ENCODE assay signal across 29 cellular contexts in genomic region chr4:146311238-146311970, GRCh38.
DNase-seq lines count a peak whose midpoint lies in the region; ATAC-seq, FAIRE-seq and TF ChIP-seq lines count a peak whose summit lies in the region.
"Had no signal": no experiment of that assay in that cellular context is flagged by ENCODE, and none has a peak within 500 bp of the region (broad histone marks: within the 10 kb centered on the region; RNA-seq: fewer than 3 reads in every experiment).

No MANE protein-coding gene starts in this region.

- H4K5ac ChIP-seq in mesendoderm (ENCODE audit: low read length), result no peak overlapping the region

- H3K9me3 Mint-ChIP-seq in activated naive CD4-positive, alpha-beta T cell treated with anti-CD3 and anti-CD28 coated beads, Interleukin-2, amount 50 U/mL, for 72 hours, result no peaks in the 10 kb centered on the region
- H3K9me3 Mint-ChIP-seq: activated B cell treated with CpG ODN at 0.5 μM for 24 hours; activated CD4-positive, alpha-beta T cell treated with anti-CD3 and anti-CD28 coated beads, Interleukin-2, amount 10 ng/mL, durations not matched to agents 7 days and 5 days; CD8-positive, alpha-beta T cell; neural crest cell; stimulated activated naive CD8-positive, alpha-beta T cell treated with anti-CD3 and anti-CD28 coated beads, Interleukin-15, Interleukin-2, amounts not matched to agents 100 ng/mL and 50 ng/mL, for 24 hours had no signal

- H3K23ac ChIP-seq in mesendoderm (ENCODE audit: low read length), result no peak overlapping the region

- H3K79me2 ChIP-seq in mesendoderm (ENCODE audit: control insufficient read depth, insufficient read depth, low read length), result no peaks in the 10 kb centered on the region

- no peak overlapping the region for H2BK5ac ChIP-seq in mesendoderm (ENCODE audit: low read length)

- H3K36me3 ChIP-seq in endocrine pancreas (ENCODE audit: control insufficient read depth, insufficient read depth, low read length), result no peaks in the 10 kb centered on the region
- H3K36me3 ChIP-seq in mesendoderm (ENCODE audit: control insufficient read depth, insufficient read depth, low read length), result no peaks in the 10 kb centered on the region
- H3K36me3 ChIP-seq: esophagus squamous epithelium, gastrocnemius medialis, pancreas, thoracic aorta had no signal

- H3K27me3 ChIP-seq in endocrine pancreas (ENCODE audit: control insufficient read depth, insufficient read depth, low read length) (no peaks in the 10 kb centered on the region), mesendoderm (ENCODE audit: insufficient read depth, low read length, poor library complexity) (no peaks in the 10 kb centered on the region)
- H3K27me3 ChIP-seq: esophagus squamous epithelium, gastrocnemius medialis, pancreas had no signal

- no peak overlapping the region for H2AK5ac ChIP-seq in mesendoderm (ENCODE audit: low read length)

- H3K27ac ChIP-seq in mesendoderm (ENCODE audit: low read depth, low read length), result no peak overlapping the region
- H3K27ac ChIP-seq: esophagus squamous epithelium, gastrocnemius medialis, HL-60, pancreas, thoracic aorta had no signal

- no peak for TF ChIP-seq CTCF in foreskin fibroblast (IDR thresholded peaks at IDR 0.05; ENCODE audit: low read depth, low read length)

- H4K8ac ChIP-seq in mesendoderm (ENCODE audit: low read depth, low read length), result no peak overlapping the region

- WGBS in mesendoderm (ENCODE audit: extremely low coverage, insufficient coverage, low lambda C conversion rate), result no CpG with 5 or more reads among the region's 3 CpGs

- no peak overlapping the region for H3K4me2 ChIP-seq in mesendoderm (ENCODE audit: low read length)

- peak overlapping the region; percentile 49 for H3K4me3 ChIP-seq in endocrine pancreas (ENCODE audit: control insufficient read depth, insufficient read depth, low read length)
- H3K4me3 ChIP-seq in mesendoderm (ENCODE audit: low read length), result no peak overlapping the region
- H3K4me3 ChIP-seq in foreskin fibroblast (ENCODE audit: low read depth in 1 of 2, low read length in 2 of 2), result no peak overlapping the region
- H3K4me3 ChIP-seq: esophagus squamous epithelium, gastrocnemius medialis, pancreas, thoracic aorta had no signal

- no peak overlapping the region for H3K56ac ChIP-seq in mesendoderm (ENCODE audit: low read length)

- no peak for DNase-seq in GM19239 (ENCODE audit: insufficient read length, low spot score)
- peak; percentile 59 for DNase-seq in mesendoderm
- DNase-seq in foreskin fibroblast, result no peak
- no peak for DNase-seq in activated naive CD4-positive, alpha-beta T cell treated with anti-CD3 and anti-CD28 coated beads, Interleukin-2, amount 50 U/mL, for 72 hours (ENCODE audit: low spot score in 2 of 2)
- DNase-seq: activated B cell treated with CpG ODN at 0.5 μM for 24 hours; activated CD4-positive, alpha-beta T cell treated with anti-CD3 and anti-CD28 coated beads, Interleukin-2, amount 10 ng/mL, durations not matched to agents 7 days and 5 days; caudate nucleus; CD8-positive, alpha-beta T cell; cortex of kidney; esophagus squamous epithelium; gastrocnemius medialis; mammary epithelial cell; NCI-H1930; NCI-H526; pancreas; right cardiac atrium; Right ventricle myocardium superior; stimulated activated CD4-positive, alpha-beta T cell treated with anti-CD3 and anti-CD28 coated beads, Interleukin-1b, Interleukin-23, amount 100 ng/mL, for 48 hours; T1000 had no signal

- peak; percentile 80 for ATAC-seq in SK-N-SH treated with all-trans-retinoic acid at 6 μM for 48 hours
- no peak for ATAC-seq in HG03460 (IDR thresholded peaks at IDR 0.05; ENCODE audit: unreplicated experiment)
- no peak for ATAC-seq in activated naive CD4-positive, alpha-beta T cell treated with anti-CD3 and anti-CD28 coated beads, Interleukin-2, amount 50 U/mL, for 72 hours
- ATAC-seq: CD8-positive, alpha-beta T cell; gastrocnemius medialis; Panc1 had no signal

- peak; percentile 21 for FAIRE-seq in GM19239 (lab: Jason Lieb, UNC)
- FAIRE-seq: pancreas had no signal

- H3K79me1 ChIP-seq in mesendoderm (ENCODE audit: low read length), result no peaks in the 10 kb centered on the region

- H3K9ac ChIP-seq in endocrine pancreas (ENCODE audit: control insufficient read depth, insufficient read depth, low read length) (no peak overlapping the region), mesendoderm (ENCODE audit: low read length) (no peak overlapping the region)

- H3K4me1 ChIP-seq in endocrine pancreas (ENCODE audit: control insufficient read depth, insufficient read depth, low read length) (peaks cover 9% of the 10 kb centered on the region), mesendoderm (ENCODE audit: control insufficient read depth, low read depth, low read length) (no peaks in the 10 kb centered on the region)
- H3K4me1 ChIP-seq: esophagus squamous epithelium, gastrocnemius medialis, pancreas had no signal

- no peak overlapping the region for H3K4ac ChIP-seq in mesendoderm (ENCODE audit: low read depth, low read length)

- H3K36me3 Mint-ChIP-seq in activated naive CD4-positive, alpha-beta T cell treated with anti-CD3 and anti-CD28 coated beads, Interleukin-2, amount 50 U/mL, for 72 hours, result no peaks in the 10 kb centered on the region

- no peak overlapping the region for H3K27ac Mint-ChIP-seq in activated naive CD4-positive, alpha-beta T cell treated with anti-CD3 and anti-CD28 coated beads, Interleukin-2, amount 50 U/mL, for 72 hours
- H3K27ac Mint-ChIP-seq: activated B cell treated with CpG ODN at 0.5 μM for 24 hours; activated CD4-positive, alpha-beta T cell treated with anti-CD3 and anti-CD28 coated beads, Interleukin-2, amount 10 ng/mL, durations not matched to agents 7 days and 5 days; activated naive CD8-positive, alpha-beta T cell; B cell; CD8-positive, alpha-beta T cell; stimulated activated naive CD8-positive, alpha-beta T cell treated with anti-CD3 and anti-CD28 coated beads, Interleukin-15, Interleukin-2, amounts not matched to agents 100 ng/mL and 50 ng/mL, for 24 hours had no signal

- H3K18ac ChIP-seq in mesendoderm (ENCODE audit: low read length), result no peak overlapping the region

- H2BK120ac ChIP-seq in mesendoderm (ENCODE audit: low read depth, low read length), result no peak overlapping the region

- no peak overlapping the region for H2BK15ac ChIP-seq in mesendoderm (replicated peaks; ENCODE audit: low read depth)

- H3K9me3 ChIP-seq in endocrine pancreas (ENCODE audit: control insufficient read depth, low read length), result no peaks in the 10 kb centered on the region
- H3K9me3 ChIP-seq: esophagus squamous epithelium, gastrocnemius medialis, pancreas, thoracic aorta had no signal

TF ChIP-seq in SK-N-SH treated with all-trans-retinoic acid at 6 μM for 48 hours, 23 proteins besides CTCF, POLR2A, EP300 and RAD21:
- TF ChIP-seq ZC3H10 (CRISPR knock-in tag; IDR thresholded peaks at IDR 0.05) (no peak), ZNF70 (CRISPR knock-in tag; IDR thresholded peaks at IDR 0.05) (no peak), CSRNP3 (CRISPR knock-in tag; IDR thresholded peaks at IDR 0.05) (no peak), SNAI2 (CRISPR knock-in tag; IDR thresholded peaks at IDR 0.05) (no peak), ISL1 (CRISPR knock-in tag; IDR thresholded peaks at IDR 0.05) (peak; percentile 80), TCF4 (CRISPR knock-in tag; IDR thresholded peaks at IDR 0.05; ENCODE audit: borderline replicate concordance) (peak; percentile 80)
- TF ChIP-seq, protein P1, sequence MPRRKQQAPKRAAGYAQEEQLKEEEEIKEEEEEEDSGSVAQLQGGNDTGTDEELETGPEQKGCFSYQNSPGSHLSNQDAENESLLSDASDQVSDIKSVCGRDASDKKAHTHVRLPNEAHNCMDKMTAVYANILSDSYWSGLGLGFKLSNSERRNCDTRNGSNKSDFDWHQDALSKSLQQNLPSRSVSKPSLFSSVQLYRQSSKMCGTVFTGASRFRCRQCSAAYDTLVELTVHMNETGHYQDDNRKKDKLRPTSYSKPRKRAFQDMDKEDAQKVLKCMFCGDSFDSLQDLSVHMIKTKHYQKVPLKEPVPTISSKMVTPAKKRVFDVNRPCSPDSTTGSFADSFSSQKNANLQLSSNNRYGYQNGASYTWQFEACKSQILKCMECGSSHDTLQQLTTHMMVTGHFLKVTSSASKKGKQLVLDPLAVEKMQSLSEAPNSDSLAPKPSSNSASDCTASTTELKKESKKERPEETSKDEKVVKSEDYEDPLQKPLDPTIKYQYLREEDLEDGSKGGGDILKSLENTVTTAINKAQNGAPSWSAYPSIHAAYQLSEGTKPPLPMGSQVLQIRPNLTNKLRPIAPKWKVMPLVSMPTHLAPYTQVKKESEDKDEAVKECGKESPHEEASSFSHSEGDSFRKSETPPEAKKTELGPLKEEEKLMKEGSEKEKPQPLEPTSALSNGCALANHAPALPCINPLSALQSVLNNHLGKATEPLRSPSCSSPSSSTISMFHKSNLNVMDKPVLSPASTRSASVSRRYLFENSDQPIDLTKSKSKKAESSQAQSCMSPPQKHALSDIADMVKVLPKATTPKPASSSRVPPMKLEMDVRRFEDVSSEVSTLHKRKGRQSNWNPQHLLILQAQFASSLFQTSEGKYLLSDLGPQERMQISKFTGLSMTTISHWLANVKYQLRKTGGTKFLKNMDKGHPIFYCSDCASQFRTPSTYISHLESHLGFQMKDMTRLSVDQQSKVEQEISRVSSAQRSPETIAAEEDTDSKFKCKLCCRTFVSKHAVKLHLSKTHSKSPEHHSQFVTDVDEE (CRISPR knock-in tag; IDR thresholded peaks at IDR 0.05), result peak; percentile 44; the same call in 1 of the 2 replicates
